23 cellular contexts compared by ENCODE assay signal in the genomic region with DNA sequence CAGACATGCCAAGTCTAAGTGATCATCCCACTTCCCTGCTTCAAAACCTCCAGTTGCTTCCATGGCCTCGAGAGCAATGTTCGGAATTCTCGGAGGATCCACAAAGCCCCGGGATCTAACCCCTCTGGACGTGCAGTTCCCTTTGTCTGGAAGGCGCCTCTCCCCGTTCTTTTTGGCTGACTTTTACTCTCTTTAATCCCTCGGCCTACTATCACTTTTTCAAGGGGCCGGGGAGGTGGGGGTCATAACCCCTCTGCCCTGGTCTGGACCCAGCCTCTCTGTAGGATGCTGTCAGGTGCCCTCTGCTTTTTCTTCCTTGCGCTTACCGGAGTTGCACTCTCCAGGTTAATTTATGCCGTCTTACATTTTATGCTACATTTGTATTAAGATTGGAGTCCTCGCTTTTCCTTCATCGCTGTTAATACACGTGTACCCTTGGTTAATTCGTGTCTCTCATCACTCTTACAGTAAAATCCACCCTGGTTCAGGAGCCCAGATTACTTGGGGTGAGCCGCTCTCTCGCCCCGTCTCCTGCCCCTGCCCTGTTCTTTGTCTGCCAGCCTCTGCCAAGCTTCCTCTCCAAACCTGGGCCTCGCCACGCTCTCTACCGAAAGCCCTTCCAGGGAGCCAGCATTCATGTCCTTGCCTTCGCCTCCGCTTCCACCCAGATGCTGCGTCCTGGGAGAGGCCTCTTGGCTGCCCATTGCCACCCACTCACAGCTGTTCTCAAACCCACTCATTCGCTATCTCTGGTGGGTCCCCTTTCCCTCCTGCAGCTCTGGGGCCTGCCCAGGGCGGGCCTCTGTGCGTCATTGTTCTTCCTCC.
"Had no signal": no experiment of that assay in that cellular context is flagged by ENCODE, and none has a peak within 500 bp of the region (broad histone marks: within the 10 kb centered on the region; RNA-seq: fewer than 3 reads in every experiment).

No MANE protein-coding gene starts in this region.

- H3K27ac Mint-ChIP-seq: activated naive CD4-positive, alpha-beta T cell treated with anti-CD3 and anti-CD28 coated beads for 36 hours; activated naive CD8-positive, alpha-beta T cell; activated T-helper 17 cell treated with anti-CD3 and anti-CD28 coated beads, Interleukin-2, amount 50 U/mL, for 72 hours; T-helper 1 cell treated with Interleukin-12 subunit alpha and Interleukin-12 subunit beta and Interleukin-4 antibody, amounts not matched to agents 30 μg/mL and 1 μg/mL, for 36 hours had no signal

- H3K36me3 Mint-ChIP-seq: activated naive CD8-positive, alpha-beta T cell had no signal

- H3K27me3 ChIP-seq: brain microvascular endothelial cell, cardiac muscle cell, MG63, SJSA1 had no signal

- H3K9me3 Mint-ChIP-seq: activated naive CD4-positive, alpha-beta T cell treated with anti-CD3 and anti-CD28 coated beads for 36 hours; activated T-helper 17 cell treated with anti-CD3 and anti-CD28 coated beads, Interleukin-2, amount 50 U/mL, for 72 hours; T-helper 1 cell treated with Interleukin-12 subunit alpha and Interleukin-12 subunit beta and Interleukin-4 antibody, amounts not matched to agents 30 μg/mL and 1 μg/mL, for 36 hours had no signal

- H3K9ac ChIP-seq: KMS-11 had no signal

- H3K36me3 ChIP-seq: brain microvascular endothelial cell, cardiac muscle cell, MG63, SJSA1 had no signal

- H3K9me3 ChIP-seq: MG63, SJSA1 had no signal

- H3K27ac ChIP-seq: brain microvascular endothelial cell, cardiac muscle cell, KMS-11, SJSA1 had no signal

- H3K4me2 ChIP-seq: KMS-11 had no signal

- ATAC-seq: activated CD4-positive, CD25-positive, alpha-beta regulatory T cell treated with anti-CD3 and anti-CD28 coated beads, Interleukin-2, amount 50 U/mL, for 24 hours; activated T-helper 17 cell treated with anti-CD3 and anti-CD28 coated beads, Interleukin-2, amount 50 U/mL, for 72 hours; PC-3 had no signal

- H3K4me1 Mint-ChIP-seq: activated T-helper 17 cell treated with anti-CD3 and anti-CD28 coated beads, Interleukin-2, amount 50 U/mL, for 72 hours had no signal

- H3K4me3 Mint-ChIP-seq: activated naive CD4-positive, alpha-beta T cell treated with anti-CD3 and anti-CD28 coated beads for 36 hours; activated naive CD8-positive, alpha-beta T cell; activated T-helper 17 cell treated with anti-CD3 and anti-CD28 coated beads, Interleukin-2, amount 50 U/mL, for 72 hours; T-helper 1 cell treated with Interleukin-12 subunit alpha and Interleukin-12 subunit beta and Interleukin-4 antibody, amounts not matched to agents 30 μg/mL and 1 μg/mL, for 36 hours had no signal

- H3K4me3 ChIP-seq: cardiac muscle cell, MG63, SJSA1 had no signal

- H3K4me1 ChIP-seq: SJSA1 had no signal

- DNase-seq: activated CD4-positive, alpha-beta T cell treated with anti-CD3 and anti-CD28 coated beads for 4 hours; activated gamma-delta T cell; activated naive CD4-positive, alpha-beta T cell treated with anti-CD3 and anti-CD28 coated beads for 36 hours; activated T-cell treated with anti-CD3 and anti-CD28 coated beads for 4 hours; activated T-cell treated with anti-CD3 and anti-CD28 coated beads, Interleukin-2, amount 50 U/mL, for 48 hours; amygdala; brain microvascular endothelial cell; MG63; NCI-H1105 treated with DMSO at 0.1 percent for 48 hours; NCI-H1436 treated with DMSO at 0.1 percent for 48 hours; NCI-H187; NCI-H2081 treated with DMSO at 0.1 percent for 48 hours; NCI-H446; NCI-H524; PC-3; SHP77 had no signal
